In genomic region chr1:153671623-153672353, GRCh38 we compare ENCODE assay signal across 1 cellular context.
TF ChIP-seq lines count a peak whose summit lies in the region.

No MANE protein-coding gene starts in this region.

TF ChIP-seq in HEK293, 187 proteins besides CTCF, POLR2A, EP300 and RAD21 (continued from another document):
- TF ChIP-seq ZNF449 (tag by site-specific recombination; IDR thresholded peaks at IDR 0.05) (0 out of 2 replicates have a peak, but pooled peaks have one; percentile 8), KLF8 (tag by site-specific recombination; IDR thresholded peaks at IDR 0.05) (0 out of 2 replicates have a peak, but pooled peaks have one; percentile 14), ZBTB20 (tag by site-specific recombination; IDR thresholded peaks at IDR 0.05) (0 out of 2 replicates have a peak, but pooled peaks have one; percentile 8), GLIS2 (tag by site-specific recombination; IDR thresholded peaks at IDR 0.05) (peak; percentile 65), ZNF184 (tag by site-specific recombination; IDR thresholded peaks at IDR 0.05) (0 out of 2 replicates have a peak, but pooled peaks have one; percentile 37), REPIN1 (tag by site-specific recombination; IDR thresholded peaks at IDR 0.05; ENCODE audit: low read depth) (0 out of 2 replicates have a peak, but pooled peaks have one; percentile 24), GLIS1 (tag by site-specific recombination; IDR thresholded peaks at IDR 0.05) (peak; percentile 71; the same call in 1 of the 2 replicates), ZNF335 (tag by site-specific recombination; conservative IDR thresholded peaks at IDR 0.05) (peak; percentile 90), BCL11B (tag by site-specific recombination; IDR thresholded peaks at IDR 0.05; ENCODE audit: low read depth) (0 out of 2 replicates have a peak, but pooled peaks have one; percentile 59), PRDM10 (tag by site-specific recombination; IDR thresholded peaks at IDR 0.05) (peak; percentile 61; the same call in 1 of the 2 replicates)
